ENCODE assay signal across 10 cellular contexts in the genomic region with DNA sequence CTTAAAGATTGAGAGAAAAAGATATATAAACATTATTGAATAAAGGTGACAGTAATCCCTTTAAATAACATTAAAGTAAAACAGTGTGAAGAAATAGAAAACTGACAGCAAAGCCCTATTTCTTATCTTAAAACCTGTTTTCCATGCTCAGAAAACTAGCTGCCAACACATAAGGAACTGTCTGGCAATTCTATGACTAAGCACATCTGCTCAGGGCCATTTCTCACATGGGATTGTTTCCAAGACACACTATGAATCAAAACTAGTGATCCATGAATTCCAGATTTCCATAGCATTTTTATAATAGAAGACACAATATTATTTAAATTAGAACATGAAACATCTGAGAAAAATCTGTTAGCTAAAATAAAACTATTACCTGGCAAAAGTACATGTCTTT.
DNase-seq lines count a peak whose midpoint lies in the region; ATAC-seq, FAIRE-seq and TF ChIP-seq lines count a peak whose summit lies in the region.
"Had no signal": no experiment of that assay in that cellular context is flagged by ENCODE, and none has a peak within 500 bp of the region (broad histone marks: within the 10 kb centered on the region; RNA-seq: fewer than 3 reads in every experiment).

No MANE protein-coding gene starts in this region.

- H3K4me1 ChIP-seq in pancreas = peaks cover 0 to 3% (median 0%) of the 10 kb centered on the region in 3 donors

- no peak overlapping the region for H3K27ac Mint-ChIP-seq in activated CD4-positive, alpha-beta T cell treated with anti-CD3 and anti-CD28 coated beads for 36 hours
- H3K27ac Mint-ChIP-seq in activated T-cell treated with anti-CD3 and anti-CD28 coated beads, Interleukin-2, amount 50 U/mL, for 72 hours = no peak overlapping the region
- H3K27ac Mint-ChIP-seq: endodermal cell, IgD-negative memory B cell had no signal

- CTCF ChIA-PET in activated CD4-positive, alpha-beta T cell treated with anti-CD3 and anti-CD28 coated beads for 36 hours (lab: Charles Lee) = no interaction called here

- no peaks in the 10 kb centered on the region for H3K27me3 Mint-ChIP-seq in activated CD4-positive, alpha-beta T cell treated with anti-CD3 and anti-CD28 coated beads for 36 hours
- no peaks in the 10 kb centered on the region for H3K27me3 Mint-ChIP-seq in activated T-cell treated with anti-CD3 and anti-CD28 coated beads, Interleukin-2, amount 50 U/mL, for 72 hours (ENCODE audit: low read depth)
- H3K27me3 Mint-ChIP-seq: IgD-negative memory B cell had no signal

- no peaks in the 10 kb centered on the region for H3K36me3 ChIP-seq in pancreas

- intact Hi-C loops in pancreas (cut with DNase I) = no loop called here
- intact Hi-C loops in activated CD4-positive, alpha-beta T cell treated with anti-CD3 and anti-CD28 coated beads for 36 hours (cut with DNase I, micrococcal nuclease) = no loop called here

- no peaks in the 10 kb centered on the region for H3K36me3 Mint-ChIP-seq in activated CD4-positive, alpha-beta T cell treated with anti-CD3 and anti-CD28 coated beads for 36 hours (ENCODE audit: low read depth)
- H3K36me3 Mint-ChIP-seq in activated T-cell treated with anti-CD3 and anti-CD28 coated beads, Interleukin-2, amount 50 U/mL, for 72 hours (ENCODE audit: insufficient read depth in 2 of 2) = peaks cover 0 to 3% of the 10 kb centered on the region in 2 donors

- no peak for TF ChIP-seq CTCF in pancreas (IDR thresholded peaks at IDR 0.05)

- H3K4me3 ChIP-seq in pancreas = no peak overlapping the region

- H3K27ac ChIP-seq in pancreas = no peak overlapping the region

- POLR2A ChIA-PET in activated CD4-positive, alpha-beta T cell treated with anti-CD3 and anti-CD28 coated beads for 36 hours (lab: Charles Lee) = no interaction called here

- peak; percentile 63 for DNase-seq in ELR (ENCODE audit: low read depth)
- DNase-seq in RCC 7860 (ENCODE audit: low spot score) = peak; percentile 70
- DNase-seq in pancreas = peak in 3 of 6 donors; percentile 14 to 28 (median 23)
- no peak for DNase-seq in activated CD4-positive, alpha-beta T cell treated with anti-CD3 and anti-CD28 coated beads for 36 hours
- no peak for DNase-seq in NCI-H748 treated with DMSO at 0.1 percent for 48 hours (lab: John Stamatoyannopoulos, UW)
- no peak for DNase-seq in activated T-cell treated with anti-CD3 and anti-CD28 coated beads, Interleukin-2, amount 50 U/mL, for 72 hours
- DNase-seq in SW480 (ENCODE audit: low spot score) = no peak
- DNase-seq: endodermal cell had no signal

- H3K4me3 Mint-ChIP-seq in activated CD4-positive, alpha-beta T cell treated with anti-CD3 and anti-CD28 coated beads for 36 hours = no peak overlapping the region
- H3K4me3 Mint-ChIP-seq in activated T-cell treated with anti-CD3 and anti-CD28 coated beads, Interleukin-2, amount 50 U/mL, for 72 hours = no peak overlapping the region
- H3K4me3 Mint-ChIP-seq: endodermal cell had no signal

- H3K4me1 Mint-ChIP-seq in activated CD4-positive, alpha-beta T cell treated with anti-CD3 and anti-CD28 coated beads for 36 hours = no peaks in the 10 kb centered on the region
- no peaks in the 10 kb centered on the region for H3K4me1 Mint-ChIP-seq in activated T-cell treated with anti-CD3 and anti-CD28 coated beads, Interleukin-2, amount 50 U/mL, for 72 hours (ENCODE audit: low read depth)
- H3K4me1 Mint-ChIP-seq: endodermal cell, IgD-negative memory B cell had no signal

- no peaks in the 10 kb centered on the region for H3K27me3 ChIP-seq in pancreas

- no peaks in the 10 kb centered on the region for H3K9me3 Mint-ChIP-seq in activated CD4-positive, alpha-beta T cell treated with anti-CD3 and anti-CD28 coated beads for 36 hours (ENCODE audit: low read depth)
- H3K9me3 Mint-ChIP-seq in activated T-cell treated with anti-CD3 and anti-CD28 coated beads, Interleukin-2, amount 50 U/mL, for 72 hours = no peaks in the 10 kb centered on the region
- H3K9me3 Mint-ChIP-seq: endodermal cell, IgD-negative memory B cell had no signal

- FAIRE-seq in RCC 7860 (lab: Jason Lieb, UNC) = peak; percentile 96
- FAIRE-seq in pancreas (lab: Jason Lieb, UNC) = no peak

- ATAC-seq in esophagus mucosa (peak; percentile 71), pancreas (peak; percentile 84 to 91 (median 87))
- no peak for ATAC-seq in activated CD4-positive, alpha-beta T cell treated with anti-CD3 and anti-CD28 coated beads for 36 hours
- no peak for ATAC-seq in activated T-cell treated with anti-CD3 and anti-CD28 coated beads, Interleukin-2, amount 50 U/mL, for 72 hours (replicated peaks in 1 of 2)

- no peaks in the 10 kb centered on the region for H3K9me3 ChIP-seq in pancreas

Comparison
In these comparisons a context has a peak if more than half of its experiments do, and no peak if none do; other contexts are left out.
1. DNase-seq: peak in ELR (single experiment) and RCC 7860 (single experiment); none in activated CD4-positive, alpha-beta T cell treated with anti-CD3 and anti-CD28 coated beads for 36 hours (single experiment), NCI-H748 treated with DMSO at 0.1 percent for 48 hours (single experiment), activated T-cell treated with anti-CD3 and anti-CD28 coated beads, Interleukin-2, amount 50 U/mL, for 72 hours (0 of 2) and SW480 (single experiment).
2. ATAC-seq: peak in esophagus mucosa (single experiment) and pancreas (4 of 4); none in activated CD4-positive, alpha-beta T cell treated with anti-CD3 and anti-CD28 coated beads for 36 hours (single experiment) and activated T-cell treated with anti-CD3 and anti-CD28 coated beads, Interleukin-2, amount 50 U/mL, for 72 hours (0 of 2).